Comparison of ENCODE assay signal across 11 cellular contexts in genomic region chr1:103529746-103530145, GRCh38. TPM values are rescaled to one million over a fixed set of nuclear protein-coding genes. Genes with fewer than 3 reads are reported as not detected.
DNase-seq lines count a peak whose midpoint lies in the region; ATAC-seq, FAIRE-seq and TF ChIP-seq lines count a peak whose summit lies in the region.
"Had no signal": no experiment of that assay in that cellular context is flagged by ENCODE, and none has a peak within 500 bp of the region (broad histone marks: within the 10 kb centered on the region; RNA-seq: fewer than 3 reads in every experiment).

No MANE protein-coding gene starts in this region.

- H3K79me2 ChIP-seq in GM12878 (ENCODE audit: control insufficient read depth, insufficient read depth, low read length), result peaks cover 55% of the 10 kb centered on the region

- no peak overlapping the region for H3K4me3 ChIP-seq in GM12878
- H3K4me3 ChIP-seq: lung had no signal

- in situ Hi-C loops in GM12878 (cut with MboI), result no loop called here

- H3K4me2 ChIP-seq in GM12878 (ENCODE audit: control insufficient read depth, insufficient read depth), result peak overlapping the region; percentile 17; the same call in 1 of the 2 replicates

- no peak for TF ChIP-seq EP300 in GM12878 (IDR thresholded peaks at IDR 0.05; ENCODE audit: borderline replicate concordance in 1 of 2, control insufficient read depth in 1 of 2, low read depth in 2 of 2, low read length in 2 of 2)

- H4K20me1 ChIP-seq in GM12878 (ENCODE audit: control insufficient read depth, insufficient read depth), result no peaks in the 10 kb centered on the region

- SMC1A ChIA-PET in GM12878 (lab: Charles Lee; ENCODE audit: uncharacterized antibody, unreplicated experiment), result no interaction called here

- peak; percentile 9 for DNase-seq in ELF-1 (ENCODE audit: low read depth, low spot score)
- DNase-seq in UCSD-AML1 (lab: John Stamatoyannopoulos, UW; ENCODE audit: unreplicated experiment), result peak; percentile 3
- DNase-seq in GM12878 (ENCODE audit: low read depth, low spot score), result no peak
- DNase-seq in stimulated activated CD4-positive, alpha-beta T cell treated with anti-CD3 and anti-CD28 coated beads, Interleukin-15, amount 100 ng/mL, for 48 hours (ENCODE audit: low read depth in 2 of 2), result peak; percentile 60 to 64
- no peak for DNase-seq in midbrain (lab: John Stamatoyannopoulos, UW)
- DNase-seq in DMS153 treated with DMSO at 0.1 percent for 48 hours (lab: John Stamatoyannopoulos, UW; ENCODE audit: unreplicated experiment), result no peak
- DNase-seq in NCI-H2196 (lab: John Stamatoyannopoulos, UW; ENCODE audit: unreplicated experiment), result no peak
- DNase-seq: NCI-H2171, trophoblast cell had no signal

- no peak for FAIRE-seq in GM12878 (lab: Jason Lieb, UNC)

- intact Hi-C loops in GM12878 (cut with micrococcal nuclease; ENCODE audit: unreplicated experiment), result no loop called here

- TF ChIP-seq RAD21 in GM12878 (IDR thresholded peaks at IDR 0.05; ENCODE audit: insufficient read depth, low read depth, low read length), result no peak

- 86% methylated on average over 8 of the region's 8 CpGs for WGBS in GM12878 (ENCODE audit: insufficient coverage, insufficient replicate concordance, low lambda C conversion rate, missing lambda C conversion rate)

- CTCF ChIA-PET in GM12878 (lab: Yijun Ruan, JAX), result no interaction called here

- H3K27me3 ChIP-seq in GM12878 (replicated peaks in 1 of 2; ENCODE audit: control insufficient read depth in 2 of 2, insufficient read depth in 2 of 2, low read length in 1 of 2), result no peaks in the 10 kb centered on the region

- no peak overlapping the region for H3K27ac ChIP-seq in GM12878 (ENCODE audit: control insufficient read depth, insufficient read depth)

- no peak for TF ChIP-seq CTCF in GM12878 (IDR thresholded peaks at IDR 0.05 in 2 of 3, conservative IDR thresholded peaks at IDR 0.05 in 1 of 3; ENCODE audit: control insufficient read depth in 2 of 3, extremely low read depth in 1 of 3, insufficient read depth in 1 of 3, low read depth in 3 of 3, low read length in 3 of 3)

- no peak for TF ChIP-seq POLR2A in GM12878 (IDR thresholded peaks at IDR 0.05; ENCODE audit: low read depth, low read length)

- no TSS peak for BruUV-seq in GM12878 (replicated peaks; lab: Mats Ljungman, UMichigan)

- no peaks in the 10 kb centered on the region; the same call in 2 of the 3 replicates for H3K9me3 ChIP-seq in GM12878 (replicated peaks; ENCODE audit: control insufficient read depth, insufficient read depth, low read length)

- ATAC-seq in GM12878 (no peak), HG02763 (IDR thresholded peaks at IDR 0.05; ENCODE audit: unreplicated experiment) (no peak)

- RAD21 ChIA-PET in GM12878 (lab: Charles Lee; ENCODE audit: unreplicated experiment), result no interaction called here

- no peak overlapping the region for H2AFZ ChIP-seq in GM12878 (ENCODE audit: control insufficient read depth, low read depth, low read length)

- POLR2A ChIA-PET in GM12878 (lab: Charles Lee), result no interaction called here

- H3K4me1 ChIP-seq in GM12878 (ENCODE audit: control insufficient read depth, insufficient read depth, low read length), result no peaks in the 10 kb centered on the region; the same call in 1 of the 2 replicates

- H3K9ac ChIP-seq in GM12878 (ENCODE audit: control insufficient read depth, insufficient read depth, low read length), result no peak overlapping the region

- H3K36me3 ChIP-seq in GM12878 (ENCODE audit: control insufficient read depth in 2 of 2, insufficient read depth in 2 of 2, low read length in 1 of 2), result peaks cover 0 to 14% of the 10 kb centered on the region in 2 experiments; a peak in 1 of 4 replicates

TF ChIP-seq in GM12878, 131 proteins besides CTCF, POLR2A, EP300 and RAD21 (continues in another document):
- TF ChIP-seq GATAD2B (conservative IDR thresholded peaks at IDR 0.05; ENCODE audit: low read depth) (no peak), TBL1XR1 (IDR thresholded peaks at IDR 0.05; ENCODE audit: low read depth, low read length) (no peak), MTA3 (IDR thresholded peaks at IDR 0.05; ENCODE audit: borderline replicate concordance, low read length) (no peak), NKRF (conservative IDR thresholded peaks at IDR 0.05) (no peak), TCF3 (IDR thresholded peaks at IDR 0.05; ENCODE audit: borderline replicate concordance, insufficient read depth, low read depth, low read length) (no peak), SP1 (IDR thresholded peaks at IDR 0.05; ENCODE audit: low read depth, low read length) (no peak), ATF2 (IDR thresholded peaks at IDR 0.05; ENCODE audit: low read length) (no peak), JUND (IDR thresholded peaks at IDR 0.05; ENCODE audit: low read depth, low read length) (no peak)

RNA-seq across cellular contexts. Expression of gene RNPC3, which starts 4.2 kb away (rescaled TPM):
- total RNA-seq in GM12878 (2013; cell fraction: nucleolus; rRNA removed), result 201 and 239 TPM in 2 replicates
- total RNA-seq in GM12878 (2014; rRNA removed) (11.4 and 19.2 TPM in 2 replicates), GM12878 (2014; rRNA removed; fragmentation: Illumina TruSeq; extraction: Trizol) (27.5 and 27.6 TPM in 2 replicates), GM12878 (2021) (18.9 TPM in 2 replicates)
- polyA plus RNA-seq in GM12878 (2011; ENCODE audit: low read depth), result 18.4 TPM
- polyA plus RNA-seq in GM12878 (2011; rRNA removed) (53.7 and 60.7 TPM in 2 replicates), GM12878 (2014; fragmentation: Illumina TruSeq; extraction: Trizol) (36.5 and 54.5 TPM in 2 replicates), GM12878 (2014; fragmentation: Nextera tagmentation; extraction: Ambion mirVana) (10 to 100 TPM; 19.1 to 21.8 TPM), GM12878 (2014; rRNA removed) (32.1 and 32.5 TPM in 2 replicates), GM12878 (2016; fragmentation: Nextera tagmentation; extraction: Ambion mirVana) (10 to 100 TPM; 21.5 to 23.6 TPM)
- 25.7 and 30.5 TPM in 2 replicates for polyA plus RNA-seq in GM12878 (2011; cell fraction: cytosol; rRNA removed)
- polyA plus RNA-seq in GM12878 (2011; cell fraction: nucleus; rRNA removed), result 137 and 151 TPM in 2 replicates
- polyA plus RNA-seq in GM12878 (2012), result 20.8 and 24.5 TPM in 2 replicates
- 37.2 and 46.1 TPM in 2 replicates for polyA minus RNA-seq in GM12878 (2011; rRNA and poly(A)+ RNA removed)
- 11.5 and 12.9 TPM in 2 replicates for polyA minus RNA-seq in GM12878 (2011; cell fraction: cytosol; rRNA and poly(A)+ RNA removed)
- 63.1 and 75.3 TPM in 2 replicates for polyA minus RNA-seq in GM12878 (2011; cell fraction: nucleus; rRNA and poly(A)+ RNA removed)

RNA-seq across cellular contexts. Expression of gene AMY2B, which starts 41.6 kb away (rescaled TPM):
- 51.7 and 54.8 TPM in 2 replicates for total RNA-seq in GM12878 (2013; cell fraction: nucleolus; rRNA removed)
- total RNA-seq in GM12878 (2014; rRNA removed) (5.2 and 5.6 TPM in 2 replicates), GM12878 (2014; rRNA removed; fragmentation: Illumina TruSeq; extraction: Trizol) (6.5 and 7.5 TPM in 2 replicates), GM12878 (2021) (3.7 and 4.3 TPM in 2 replicates)
- 8.9 TPM for polyA plus RNA-seq in GM12878 (2011; ENCODE audit: low read depth)
- polyA plus RNA-seq in GM12878 (2011; rRNA removed) (9.9 and 14.5 TPM in 2 replicates), GM12878 (2014; fragmentation: Illumina TruSeq; extraction: Trizol) (5.3 TPM in 2 replicates), GM12878 (2014; fragmentation: Nextera tagmentation; extraction: Ambion mirVana) (1 to 10 TPM; 2.1 to 3.8 TPM), GM12878 (2014; rRNA removed) (6.2 and 8.9 TPM in 2 replicates), GM12878 (2016; fragmentation: Nextera tagmentation; extraction: Ambion mirVana) (1 to 10 TPM; 2.9 to 3.1 TPM)
- polyA plus RNA-seq in GM12878 (2011; cell fraction: cytosol; rRNA removed), result 1.7 and 2.4 TPM in 2 replicates
- 27.0 and 30.3 TPM in 2 replicates for polyA plus RNA-seq in GM12878 (2011; cell fraction: nucleus; rRNA removed)
- 9.2 and 11.8 TPM in 2 replicates for polyA plus RNA-seq in GM12878 (2012)
- polyA minus RNA-seq in GM12878 (2011; rRNA and poly(A)+ RNA removed), result 6.1 and 8.6 TPM in 2 replicates
- 0.80 and 0.83 TPM in 2 replicates for polyA minus RNA-seq in GM12878 (2011; cell fraction: cytosol; rRNA and poly(A)+ RNA removed)
- 6.6 and 9.9 TPM in 2 replicates for polyA minus RNA-seq in GM12878 (2011; cell fraction: nucleus; rRNA and poly(A)+ RNA removed)

Comparison
In these comparisons a context has a peak if more than half of its experiments do, and no peak if none do; other contexts are left out.
1. DNase-seq: peak in ELF-1 (single experiment), UCSD-AML1 (single experiment) and stimulated activated CD4-positive, alpha-beta T cell treated with anti-CD3 and anti-CD28 coated beads, Interleukin-15, amount 100 ng/mL, for 48 hours (2 of 2); none in GM12878 (single experiment), midbrain (single experiment), DMS153 treated with DMSO at 0.1 percent for 48 hours (single experiment) and NCI-H2196 (single experiment).